Comparison of ENCODE assay signal across 17 cellular contexts in genomic region chr6:43184268-43184985, GRCh38. TPM values are rescaled to one million over a fixed set of nuclear protein-coding genes. Genes with fewer than 3 reads are reported as not detected.
DNase-seq lines count a peak whose midpoint lies in the region; ATAC-seq, FAIRE-seq and TF ChIP-seq lines count a peak whose summit lies in the region.
"Had no signal": no experiment of that assay in that cellular context is flagged by ENCODE, and none has a peak within 500 bp of the region (broad histone marks: within the 10 kb centered on the region; RNA-seq: fewer than 3 reads in every experiment).

No MANE protein-coding gene starts in this region.

- H3K23ac ChIP-seq in H1 (ENCODE audit: insufficient read length) (no peak overlapping the region), trophoblast cell (ENCODE audit: low read length) (no peak overlapping the region)

- H3K9ac ChIP-seq in Karpas-422 (ENCODE audit: low read length), result 0 out of 2 replicates have a peak overlapping the region, but pooled peaks have one; percentile 18
- no peak overlapping the region for H3K9ac ChIP-seq in H1 (replicated peaks in 1 of 4; ENCODE audit: extremely low read depth in 1 of 4, low read depth in 3 of 4, low read length in 3 of 4)
- no peak overlapping the region for H3K9ac ChIP-seq in trophoblast cell (ENCODE audit: low read length)

- 94% methylated on average over 21 of the region's 21 CpGs; no CpG with 5 or more reads in 1 of the 2 experiments for WGBS in H1 (ENCODE audit: extremely low coverage in 1 of 2, insufficient coverage in 1 of 2, insufficient read length in 1 of 2, insufficient replicate concordance in 2 of 2, low coverage in 1 of 2, low lambda C conversion rate in 2 of 2, missing lambda C conversion rate in 1 of 2), 2 experiments
- no CpG with 5 or more reads among the region's 21 CpGs for WGBS in trophoblast cell (ENCODE audit: extremely low coverage, insufficient coverage, insufficient read length)

- H3K27ac Mint-ChIP-seq in activated CD4-positive, alpha-beta T cell treated with anti-CD3 and anti-CD28 coated beads, Interleukin-2, amount 10 ng/mL, durations not matched to agents 24 days and 14 days, result peak overlapping the region; percentile 17

- H3K79me1 ChIP-seq in H1 (ENCODE audit: low read depth, low read length) (no peaks in the 10 kb centered on the region), trophoblast cell (ENCODE audit: low read length) (peaks cover 9% of the 10 kb centered on the region)

- FAIRE-seq in H1 (lab: Jason Lieb, UNC), result no peak
- FAIRE-seq: A549, GM12892 had no signal

- peaks cover 35% of the 10 kb centered on the region for H3K36me3 Mint-ChIP-seq in activated CD4-positive, alpha-beta T cell treated with anti-CD3 and anti-CD28 coated beads, Interleukin-2, amount 10 ng/mL, durations not matched to agents 24 days and 14 days (ENCODE audit: low read depth)

- H3K4me1 ChIP-seq in Karpas-422 (ENCODE audit: low read length), result peaks cover 25% of the 10 kb centered on the region
- H3K4me1 ChIP-seq in H1 (replicated peaks in 1 of 4; ENCODE audit: control insufficient read depth in 3 of 4, insufficient read depth in 4 of 4, low read length in 3 of 4), result peaks cover 0 to 3% (median 1%) of the 10 kb centered on the region in 4 experiments; a peak in 1 of 7 replicates
- peaks cover 5 to 8% of the 10 kb centered on the region in 2 experiments for H3K4me1 ChIP-seq in trophoblast cell (ENCODE audit: control insufficient read depth in 1 of 2, insufficient read depth in 2 of 2, low read length in 2 of 2)
- H3K4me1 ChIP-seq: uterus had no signal

- no peak for DNase-seq in activated CD4-positive, alpha-beta T cell treated with anti-CD3 and anti-CD28 coated beads, Interleukin-2, amount 10 ng/mL, durations not matched to agents 24 days and 14 days
- DNase-seq in activated CD4-positive, alpha-beta T cell treated with anti-CD3 and anti-CD28 coated beads for 48 hours, result no peak
- DNase-seq in Karpas-422, result no peak
- DNase-seq in H1 (ENCODE audit: low read depth in 1 of 2, low spot score in 2 of 2), result no peak
- DNase-seq in trophoblast cell, result peak; percentile 81 to 90
- DNase-seq: activated CD4-positive, alpha-beta T cell treated with anti-CD3 and anti-CD28 coated beads, Interleukin-2, amount 50 U/mL, for 4 hours; cerebellar nuclear complex; heart right ventricle; MM.1S; NCI-H2107; uterus had no signal

- H4K91ac ChIP-seq in H1 (replicated peaks; ENCODE audit: insufficient read length, low read length) (no peak overlapping the region), trophoblast cell (ENCODE audit: low read depth, low read length) (no peak overlapping the region)

- intact Hi-C loops in activated CD4-positive, alpha-beta T cell treated with anti-CD3 and anti-CD28 coated beads, Interleukin-2, amount 10 ng/mL, durations not matched to agents 24 days and 14 days (cut with micrococcal nuclease), result no loop called here

- no peak for TF ChIP-seq CTCF in H1 (IDR thresholded peaks at IDR 0.05; ENCODE audit: control extremely low read depth in 1 of 3, insufficient read depth in 1 of 3, low read depth in 1 of 3, low read length in 3 of 3)

- H3K27me3 ChIP-seq in Karpas-422 (ENCODE audit: low read length), result no peaks in the 10 kb centered on the region
- H3K27me3 ChIP-seq in H1 (replicated peaks in 1 of 4; ENCODE audit: control insufficient read depth in 3 of 4, extremely low read depth in 1 of 4, insufficient read depth in 3 of 4, low read length in 3 of 4), result no peaks in the 10 kb centered on the region; a peak in 1 of 7 replicates
- no peaks in the 10 kb centered on the region for H3K27me3 ChIP-seq in trophoblast cell (ENCODE audit: insufficient read depth, low read length)
- H3K27me3 ChIP-seq: heart right ventricle, uterus had no signal

- H3K9me3 Mint-ChIP-seq in activated CD4-positive, alpha-beta T cell treated with anti-CD3 and anti-CD28 coated beads, Interleukin-2, amount 10 ng/mL, durations not matched to agents 24 days and 14 days, result no peaks in the 10 kb centered on the region

- H3K9me2 ChIP-seq in Karpas-422 (replicated peaks; ENCODE audit: insufficient read depth, low read length), result no peaks in the 10 kb centered on the region

- H4K8ac ChIP-seq in H1 (ENCODE audit: extremely low read depth, insufficient read depth, low read length) (peak overlapping the region; percentile 66; the same call in 1 of the 2 replicates), trophoblast cell (ENCODE audit: low read depth, low read length) (no peak overlapping the region)

- H2AFZ ChIP-seq in Karpas-422 (ENCODE audit: low read length) (no peak overlapping the region), H1 (ENCODE audit: low read length) (no peak overlapping the region), trophoblast cell (ENCODE audit: insufficient read depth, low read length, poor library complexity) (no peak overlapping the region)

- H3K14ac ChIP-seq in H1 (ENCODE audit: insufficient read length), result no peak overlapping the region
- no peak overlapping the region for H3K14ac ChIP-seq in trophoblast cell (ENCODE audit: low read length)

- H2BK5ac ChIP-seq in H1 (ENCODE audit: low read depth, low read length), result no peak overlapping the region; the same call in 1 of the 2 replicates
- H2BK5ac ChIP-seq in trophoblast cell (ENCODE audit: low read depth, low read length, poor library complexity), result no peak overlapping the region

- H3K4me3 ChIP-seq in Karpas-422 (ENCODE audit: low read length) (no peak overlapping the region), H1 (ENCODE audit: extremely low read depth in 1 of 4, insufficient read depth in 2 of 4, low read depth in 3 of 4, low read length in 4 of 4) (no peak overlapping the region), trophoblast cell (ENCODE audit: low read depth, low read length) (no peak overlapping the region)
- H3K4me3 ChIP-seq: A549, heart right ventricle, uterus had no signal

- H3K79me2 ChIP-seq in Karpas-422 (ENCODE audit: low read length), result peaks cover 27% of the 10 kb centered on the region
- H3K79me2 ChIP-seq in H1 (ENCODE audit: control insufficient read depth in 1 of 2, insufficient read depth in 2 of 2, low read length in 2 of 2), result no peaks in the 10 kb centered on the region
- peaks cover 6% of the 10 kb centered on the region for H3K79me2 ChIP-seq in trophoblast cell (ENCODE audit: control insufficient read depth, insufficient read depth, low read length, poor library complexity)

- TF ChIP-seq POLR2A in H1 (IDR thresholded peaks at IDR 0.05; ENCODE audit: control extremely low read depth in 1 of 2, low read depth in 2 of 2, low read length in 2 of 2), result no peak

- H3K27ac ChIP-seq in Karpas-422 (ENCODE audit: low read length), result no peak overlapping the region
- no peak overlapping the region for H3K27ac ChIP-seq in H1 (ENCODE audit: low read depth, low read length)
- H3K27ac ChIP-seq in trophoblast cell (ENCODE audit: low read depth, low read length), result no peak overlapping the region
- H3K27ac ChIP-seq: A549, epithelial cell of prostate, heart right ventricle, uterus had no signal

- ATAC-seq in GM18517 (IDR thresholded peaks at IDR 0.05; ENCODE audit: unreplicated experiment) (no peak), GM18907 (IDR thresholded peaks at IDR 0.05; ENCODE audit: unreplicated experiment) (no peak), HG03460 (IDR thresholded peaks at IDR 0.05; ENCODE audit: unreplicated experiment) (no peak)
- ATAC-seq: A549, heart right ventricle had no signal

- no peak overlapping the region for H2BK15ac ChIP-seq in H1 (ENCODE audit: low read length)

- H3K23me2 ChIP-seq in H1 (ENCODE audit: low read depth, low read length), result peaks cover 8% of the 10 kb centered on the region

- CTCF ChIA-PET in H1 (lab: Charles Lee; ENCODE audit: partially characterized antibody), result no interaction called here

- H4K20me1 ChIP-seq in Karpas-422 (ENCODE audit: insufficient read depth, low read depth, low read length) (no peaks in the 10 kb centered on the region), H1 (replicated peaks in 1 of 2; ENCODE audit: control insufficient read depth in 1 of 2, insufficient read depth in 2 of 2, low read length in 2 of 2) (no peaks in the 10 kb centered on the region)

- peak overlapping the region; percentile 94 for H3K4me3 Mint-ChIP-seq in activated CD4-positive, alpha-beta T cell treated with anti-CD3 and anti-CD28 coated beads, Interleukin-2, amount 10 ng/mL, durations not matched to agents 24 days and 14 days

- H2BK20ac ChIP-seq in H1 (ENCODE audit: low read length), result 0 out of 2 replicates have a peak overlapping the region, but pooled peaks have one; percentile 48

- H3K36me3 ChIP-seq in Karpas-422 (ENCODE audit: insufficient read depth, low read length) (peaks cover 5% of the 10 kb centered on the region), H1 (ENCODE audit: control insufficient read depth in 2 of 4, insufficient read depth in 4 of 4, low read length in 3 of 4) (peaks cover 0 to 3% (median 1%) of the 10 kb centered on the region in 4 experiments; a peak in 4 of 8 replicates), trophoblast cell (ENCODE audit: control insufficient read depth in 1 of 2, insufficient read depth in 2 of 2, low read length in 2 of 2) (peaks cover 22 to 39% of the 10 kb centered on the region in 2 experiments)
- H3K36me3 ChIP-seq: uterus had no signal

- H2AK5ac ChIP-seq in H1 (ENCODE audit: low read depth, low read length) (no peak overlapping the region), trophoblast cell (ENCODE audit: low read length) (no peak overlapping the region)

- H2BK12ac ChIP-seq in H1 (ENCODE audit: low read depth, low read length), result no peak overlapping the region
- H2BK12ac ChIP-seq in trophoblast cell (ENCODE audit: low read length), result no peak overlapping the region

- TF ChIP-seq EP300 in H1 (IDR thresholded peaks at IDR 0.05; ENCODE audit: borderline replicate concordance in 1 of 2, low read depth in 2 of 2, low read length in 2 of 2), result no peak

- no peak overlapping the region for H4K5ac ChIP-seq in H1 (ENCODE audit: insufficient read length, low read depth, low read length)

- POLR2A ChIA-PET in H1 (lab: Charles Lee; ENCODE audit: partially characterized antibody), result interaction anchor here (1.1 to 2.9 kb wide), 3 partner anchors 10 to 54 kb away, joined by 3 to 16 read pairs (median 9); partner anchors contain the start of gene SRF

- H4K12ac ChIP-seq in trophoblast cell (ENCODE audit: low read depth, low read length), result no peak overlapping the region

- H3K56ac ChIP-seq in H1 (replicated peaks; ENCODE audit: insufficient read length, low read depth, low read length), result no peak overlapping the region

- no peaks in the 10 kb centered on the region for H3K27me3 Mint-ChIP-seq in activated CD4-positive, alpha-beta T cell treated with anti-CD3 and anti-CD28 coated beads, Interleukin-2, amount 10 ng/mL, durations not matched to agents 24 days and 14 days

- H3K18ac ChIP-seq in H1 (ENCODE audit: extremely low read depth, low read length) (no peak overlapping the region), trophoblast cell (ENCODE audit: low read length) (no peak overlapping the region)

- H2BK120ac ChIP-seq in H1 (replicated peaks; ENCODE audit: low read depth, low read length) (no peak overlapping the region), trophoblast cell (ENCODE audit: insufficient read depth, low read length, poor library complexity) (no peak overlapping the region)

- H3K9me3 ChIP-seq in Karpas-422 (ENCODE audit: low read length) (no peaks in the 10 kb centered on the region), H1 (ENCODE audit: insufficient read depth in 2 of 2, low read depth in 1 of 2, low read length in 1 of 2) (no peaks in the 10 kb centered on the region), trophoblast cell (ENCODE audit: insufficient read depth, low read depth, low read length) (no peaks in the 10 kb centered on the region)
- H3K9me3 ChIP-seq: A549, heart right ventricle, uterus had no signal

- no peak overlapping the region for H3K4ac ChIP-seq in H1 (replicated peaks; ENCODE audit: insufficient read length, low read depth, low read length)
- no peak overlapping the region for H3K4ac ChIP-seq in trophoblast cell (ENCODE audit: low read depth, low read length)

- H3K4me1 Mint-ChIP-seq in activated CD4-positive, alpha-beta T cell treated with anti-CD3 and anti-CD28 coated beads, Interleukin-2, amount 10 ng/mL, durations not matched to agents 24 days and 14 days, result peaks cover 36% of the 10 kb centered on the region

- TF ChIP-seq RAD21 in H1 (IDR thresholded peaks at IDR 0.05 in 1 of 2, conservative IDR thresholded peaks at IDR 0.05 in 1 of 2; ENCODE audit: low read depth in 2 of 2, low read length in 2 of 2), result no peak

- H3K4me2 ChIP-seq in Karpas-422 (ENCODE audit: low read depth, low read length, poor library complexity, severe bottlenecking), result no peak overlapping the region
- H3K4me2 ChIP-seq in H1 (ENCODE audit: insufficient read depth in 1 of 2, low read depth in 2 of 2, low read length in 2 of 2), result no peak overlapping the region
- H3K4me2 ChIP-seq in trophoblast cell (ENCODE audit: low read length), result no peak overlapping the region
- H3K4me2 ChIP-seq: A549 had no signal

RNA-seq across cellular contexts. Expression of gene CUL9, which starts 2.4 kb away (rescaled TPM):
- total RNA-seq in activated CD4-positive, alpha-beta T cell treated with anti-CD3 and anti-CD28 coated beads, Interleukin-2, amount 10 ng/mL, durations not matched to agents 24 days and 14 days, result 38.1 and 39.4 TPM in 2 replicates
- 34.9 and 64.6 TPM in 2 replicates for total RNA-seq in Karpas-422 (2014; rRNA removed; shearing (Covaris generic); ENCODE audit: low replicate concordance)
- total RNA-seq in H1 (2021; fragmentation: NEBNext Ultra II Directional; extraction: Animal tissue kit (Norgen Biotek cat#: 25700)), result 9.8 and 10.5 TPM in 2 replicates
- 7.7 and 10.2 TPM in 2 replicates for polyA plus RNA-seq in H1 (2011; rRNA removed)
- polyA plus RNA-seq in H1 (2011; cell fraction: cytosol; rRNA removed), result 8.3 TPM
- polyA plus RNA-seq in H1 (2011; cell fraction: nucleus; rRNA removed), result 43.8 TPM
- polyA plus RNA-seq in H1 (2012, experiment 1 of 2), result 7.7 to 17.5 TPM (median 14.2 TPM) in 4 replicates
- polyA plus RNA-seq in H1 (2012, experiment 2 of 2), result 4.2 TPM
- 4.2 TPM for polyA plus RNA-seq in H1 (2013, experiment 1 of 2)
- polyA plus RNA-seq in H1 (2013, experiment 2 of 2), result 4.8 TPM
- 11.3 and 13.2 TPM in 2 replicates for polyA minus RNA-seq in H1 (2011; rRNA and poly(A)+ RNA removed)
- polyA minus RNA-seq in H1 (2011; cell fraction: cytosol; rRNA and poly(A)+ RNA removed), result 5.1 TPM
- polyA minus RNA-seq in H1 (2011; cell fraction: nucleus; rRNA and poly(A)+ RNA removed), result 13.7 TPM
- polyA plus RNA-seq in trophoblast cell (2013), result 11.7 and 12.1 TPM in 2 replicates

RNA-seq across cellular contexts. Expression of gene SRF, which starts 13.4 kb away (rescaled TPM):
- 54.3 and 55.2 TPM in 2 replicates for total RNA-seq in activated CD4-positive, alpha-beta T cell treated with anti-CD3 and anti-CD28 coated beads, Interleukin-2, amount 10 ng/mL, durations not matched to agents 24 days and 14 days
- 27.4 and 42.5 TPM in 2 replicates for total RNA-seq in Karpas-422 (2014; rRNA removed; shearing (Covaris generic); ENCODE audit: low replicate concordance)
- total RNA-seq in H1 (2021; fragmentation: NEBNext Ultra II Directional; extraction: Animal tissue kit (Norgen Biotek cat#: 25700)), result 49.0 and 52.7 TPM in 2 replicates
- 69.5 and 88.6 TPM in 2 replicates for polyA plus RNA-seq in H1 (2011; rRNA removed)
- polyA plus RNA-seq in H1 (2011; cell fraction: cytosol; rRNA removed), result 68.1 TPM
- 63.0 TPM for polyA plus RNA-seq in H1 (2011; cell fraction: nucleus; rRNA removed)
- 34.5 to 42.5 TPM (median 42.0 TPM) in 4 replicates for polyA plus RNA-seq in H1 (2012, experiment 1 of 2)
- 41.2 TPM for polyA plus RNA-seq in H1 (2012, experiment 2 of 2)
- 30.6 TPM for polyA plus RNA-seq in H1 (2013, experiment 1 of 2)
- 31.1 TPM for polyA plus RNA-seq in H1 (2013, experiment 2 of 2)
- 46.3 and 46.8 TPM in 2 replicates for polyA minus RNA-seq in H1 (2011; rRNA and poly(A)+ RNA removed)
- 33.1 TPM for polyA minus RNA-seq in H1 (2011; cell fraction: cytosol; rRNA and poly(A)+ RNA removed)
- 24.0 TPM for polyA minus RNA-seq in H1 (2011; cell fraction: nucleus; rRNA and poly(A)+ RNA removed)
- 34.6 and 36.3 TPM in 2 replicates for polyA plus RNA-seq in trophoblast cell (2013)

RNA-seq across cellular contexts. Expression of gene DNPH1, which starts 44.9 kb away (rescaled TPM):
- 78.9 and 79.6 TPM in 2 replicates for total RNA-seq in activated CD4-positive, alpha-beta T cell treated with anti-CD3 and anti-CD28 coated beads, Interleukin-2, amount 10 ng/mL, durations not matched to agents 24 days and 14 days
- total RNA-seq in Karpas-422 (2014; rRNA removed; shearing (Covaris generic); ENCODE audit: low replicate concordance), result 59.0 and 157 TPM in 2 replicates
- 33.9 and 37.2 TPM in 2 replicates for total RNA-seq in H1 (2021; fragmentation: NEBNext Ultra II Directional; extraction: Animal tissue kit (Norgen Biotek cat#: 25700))
- polyA plus RNA-seq in H1 (2011; rRNA removed), result 134 and 168 TPM in 2 replicates
- polyA plus RNA-seq in H1 (2011; cell fraction: cytosol; rRNA removed), result 125 TPM
- 70.6 TPM for polyA plus RNA-seq in H1 (2011; cell fraction: nucleus; rRNA removed)
- polyA plus RNA-seq in H1 (2012, experiment 1 of 2), result 48.8 to 75.5 TPM (median 71.2 TPM) in 4 replicates
- 54.9 TPM for polyA plus RNA-seq in H1 (2012, experiment 2 of 2)
- 53.9 TPM for polyA plus RNA-seq in H1 (2013, experiment 1 of 2)
- 54.5 TPM for polyA plus RNA-seq in H1 (2013, experiment 2 of 2)
- polyA minus RNA-seq in H1 (2011; rRNA and poly(A)+ RNA removed), result 7.8 and 8.3 TPM in 2 replicates
- 11.4 TPM for polyA minus RNA-seq in H1 (2011; cell fraction: cytosol; rRNA and poly(A)+ RNA removed)
- polyA minus RNA-seq in H1 (2011; cell fraction: nucleus; rRNA and poly(A)+ RNA removed), result 24.6 TPM
- 29.4 and 33.8 TPM in 2 replicates for polyA plus RNA-seq in trophoblast cell (2013)

RNA-seq across cellular contexts. Expression of gene TTBK1, which starts 58.9 kb away (rescaled TPM):
- total RNA-seq in activated CD4-positive, alpha-beta T cell treated with anti-CD3 and anti-CD28 coated beads, Interleukin-2, amount 10 ng/mL, durations not matched to agents 24 days and 14 days, result 0.62 and 0.72 TPM in 2 replicates
- 0.34 and 1.2 TPM in 2 replicates for total RNA-seq in Karpas-422 (2014; rRNA removed; shearing (Covaris generic); ENCODE audit: low replicate concordance)
- total RNA-seq in H1 (2021; fragmentation: NEBNext Ultra II Directional; extraction: Animal tissue kit (Norgen Biotek cat#: 25700)), result 1.5 and 1.6 TPM in 2 replicates
- 0.53 and 0.63 TPM in 2 replicates for polyA plus RNA-seq in H1 (2011; rRNA removed)
- 0.70 TPM for polyA plus RNA-seq in H1 (2011; cell fraction: cytosol; rRNA removed)
- polyA plus RNA-seq in H1 (2011; cell fraction: nucleus; rRNA removed), result 1.9 TPM
- 0.68 to 1.1 TPM (median 0.97 TPM) in 4 replicates for polyA plus RNA-seq in H1 (2012, experiment 1 of 2)
- 0.50 TPM for polyA plus RNA-seq in H1 (2012, experiment 2 of 2)
- 0.26 TPM for polyA plus RNA-seq in H1 (2013, experiment 1 of 2)
- 0.22 TPM for polyA plus RNA-seq in H1 (2013, experiment 2 of 2)
- polyA minus RNA-seq in H1 (2011; rRNA and poly(A)+ RNA removed), result 0.60 and 0.76 TPM in 2 replicates
- 0.66 TPM for polyA minus RNA-seq in H1 (2011; cell fraction: cytosol; rRNA and poly(A)+ RNA removed)
- polyA minus RNA-seq in H1 (2011; cell fraction: nucleus; rRNA and poly(A)+ RNA removed), result 1.1 TPM
- 0.01 TPM in 2 replicates for polyA plus RNA-seq in trophoblast cell (2013)

Comparison
In these comparisons a context has a peak if more than half of its experiments do, and no peak if none do; other contexts are left out.
1. DNase-seq: peak in trophoblast cell (2 of 2); none in activated CD4-positive, alpha-beta T cell treated with anti-CD3 and anti-CD28 coated beads, Interleukin-2, amount 10 ng/mL, durations not matched to agents 24 days and 14 days (single experiment), activated CD4-positive, alpha-beta T cell treated with anti-CD3 and anti-CD28 coated beads for 48 hours (single experiment), Karpas-422 (single experiment) and H1 (0 of 2).